In the genomic region with DNA sequence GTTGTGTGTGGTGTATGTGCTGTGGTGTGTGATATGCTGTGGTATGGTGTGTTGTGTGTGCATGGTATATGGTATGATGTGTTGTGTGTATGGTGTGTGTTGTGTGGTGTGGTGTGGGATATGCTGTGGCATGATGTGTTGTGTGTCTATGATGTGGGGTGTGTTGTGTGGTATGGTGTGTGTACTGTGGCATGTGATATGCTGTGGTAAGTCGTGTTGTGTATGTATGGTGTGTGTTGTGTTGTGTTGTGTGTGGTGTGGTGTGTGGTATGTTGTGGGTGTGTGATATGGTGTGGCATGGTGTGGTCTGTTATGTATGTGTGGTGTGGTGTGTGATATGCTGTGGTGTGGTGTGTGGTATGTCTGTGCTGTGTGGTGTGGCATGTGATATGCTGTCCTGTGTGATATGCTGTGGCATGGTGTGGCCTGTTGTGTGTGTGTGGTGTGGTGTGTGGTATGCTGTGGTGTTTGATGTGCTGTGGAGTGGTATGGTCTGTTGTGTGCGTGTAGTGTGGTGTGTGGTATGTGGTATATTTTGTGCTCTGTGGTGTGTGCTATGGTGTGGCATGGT, we compare ENCODE assay signal across 18 cellular contexts.
DNase-seq lines count a peak whose midpoint lies in the region; ATAC-seq and TF ChIP-seq lines count a peak whose summit lies in the region.
"Had no signal": no experiment of that assay in that cellular context is flagged by ENCODE, and none has a peak within 500 bp of the region (broad histone marks: within the 10 kb centered on the region; RNA-seq: fewer than 3 reads in every experiment).

No MANE protein-coding gene starts in this region.

- H3K9me3 ChIP-seq in HEK293 (ENCODE audit: control insufficient read depth, insufficient read depth, low read depth, low read length): no peaks in the 10 kb centered on the region
- peaks cover 13% of the 10 kb centered on the region for H3K9me3 ChIP-seq in Karpas-422 (ENCODE audit: low read length)
- no peaks in the 10 kb centered on the region for H3K9me3 ChIP-seq in endodermal cell (ENCODE audit: control insufficient read depth, low read length)
- no peaks in the 10 kb centered on the region for H3K9me3 ChIP-seq in sigmoid colon
- H3K9me3 ChIP-seq in gastroesophageal sphincter: no peaks in the 10 kb centered on the region
- no peaks in the 10 kb centered on the region for H3K9me3 ChIP-seq in ovary
- H3K9me3 ChIP-seq: BLaER1 had no signal

- no peaks in the 10 kb centered on the region for H4K20me1 ChIP-seq in Karpas-422 (ENCODE audit: insufficient read depth, low read depth, low read length)
- H4K20me1 ChIP-seq: BLaER1 had no signal

- H3K27me3 Mint-ChIP-seq in endodermal cell (ENCODE audit: insufficient read depth): no peaks in the 10 kb centered on the region

- no peak overlapping the region for H3K4me3 Mint-ChIP-seq in endodermal cell
- H3K4me3 Mint-ChIP-seq: CD14-positive monocyte; CD4-positive, alpha-beta memory T cell; GM23338 had no signal

- 80 to 90% methylated on average over 1 to 2 of the region's 2 CpGs for WGBS in endodermal cell (ENCODE audit: insufficient coverage in 1 of 2, insufficient read length in 1 of 2), 2 experiments
- 90 to 94% methylated on average over 2 of the region's 2 CpGs for WGBS in sigmoid colon, 2 donors
- WGBS in gastroesophageal sphincter (ENCODE audit: low coverage in 1 of 2), 2 donors: 100% methylated on average over 2 of the region's 2 CpGs
- 81 to 88% (median 87%) methylated on average over 2 of the region's 2 CpGs for WGBS in ovary, 3 donors

- H3K36me3 Mint-ChIP-seq in endodermal cell (ENCODE audit: low read depth): no peaks in the 10 kb centered on the region
- H3K36me3 Mint-ChIP-seq: CD14-positive monocyte; CD4-positive, alpha-beta memory T cell had no signal

- H3K79me2 ChIP-seq in Karpas-422 (ENCODE audit: low read length): no peaks in the 10 kb centered on the region

- H3K27ac Mint-ChIP-seq in endodermal cell: no peak overlapping the region
- H3K27ac Mint-ChIP-seq: CD14-positive monocyte; CD4-positive, alpha-beta memory T cell; GM23338 had no signal

- no peak for TF ChIP-seq CTCF in HEK293 (tag by site-specific recombination; IDR thresholded peaks at IDR 0.05)
- no peak for TF ChIP-seq CTCF in endodermal cell (conservative IDR thresholded peaks at IDR 0.05)
- no peak for TF ChIP-seq CTCF in sigmoid colon (IDR thresholded peaks at IDR 0.05)
- TF ChIP-seq CTCF in gastroesophageal sphincter (IDR thresholded peaks at IDR 0.05): no peak
- no peak for TF ChIP-seq CTCF in ovary (IDR thresholded peaks at IDR 0.05)

- TF ChIP-seq POLR2A in sigmoid colon (IDR thresholded peaks at IDR 0.05) (no peak), gastroesophageal sphincter (IDR thresholded peaks at IDR 0.05) (no peak), erythroblast (IDR thresholded peaks at IDR 0.05; ENCODE audit: low read length) (no peak), ovary (IDR thresholded peaks at IDR 0.05) (no peak)

- POLR2A ChIA-PET in HEK293 (lab: Yijun Ruan, JAX): no interaction called here

- no peak overlapping the region for H2AFZ ChIP-seq in Karpas-422 (ENCODE audit: low read length)
- H2AFZ ChIP-seq: GM23338 had no signal

- intact Hi-C loops in sigmoid colon (cut with DNase I): no loop called here
- intact Hi-C loops in ovary (cut with DNase I): loop anchor here in 1 of 4 donors (5.0 kb wide), 1 partner anchor 1103 kb away; no protein-coding TSS in a partner anchor

- H3K4me2 ChIP-seq in Karpas-422 (ENCODE audit: low read depth, low read length, poor library complexity, severe bottlenecking): no peak overlapping the region
- H3K4me2 ChIP-seq: BLaER1, GM23338 had no signal

- no peaks in the 10 kb centered on the region for H3K9me2 ChIP-seq in Karpas-422 (replicated peaks; ENCODE audit: insufficient read depth, low read length)

- DNase-seq in Karpas-422 (no peak), endodermal cell (peak; percentile 8), sigmoid colon (peak; percentile 8), erythroblast (lab: John Stamatoyannopoulos, UW) (no peak), ovary (no peak)
- DNase-seq in activated CD4-positive, alpha-beta T cell treated with anti-CD3 and anti-CD28 coated beads for 1 hour: no peak
- DNase-seq: 8988T; CD4-positive, alpha-beta memory T cell; DMS153; DMS79; GF-D8; H7 had no signal

- H3K9ac ChIP-seq in Karpas-422 (ENCODE audit: low read length) (no peak overlapping the region), endodermal cell (ENCODE audit: extremely low read depth, low read length, poor library complexity, severe bottlenecking) (no peak overlapping the region)
- H3K9ac ChIP-seq: BLaER1 had no signal

- no peaks in the 10 kb centered on the region for H3K4me1 Mint-ChIP-seq in endodermal cell
- H3K4me1 Mint-ChIP-seq: CD14-positive monocyte; CD4-positive, alpha-beta memory T cell had no signal

- no peaks in the 10 kb centered on the region for H3K36me3 ChIP-seq in HEK293 (ENCODE audit: control insufficient read depth in 2 of 2, insufficient read depth in 1 of 2, low read length in 2 of 2)
- no peaks in the 10 kb centered on the region for H3K36me3 ChIP-seq in Karpas-422 (ENCODE audit: insufficient read depth, low read length)
- H3K36me3 ChIP-seq in endodermal cell (ENCODE audit: control insufficient read depth, insufficient read depth, low read length): no peaks in the 10 kb centered on the region
- no peaks in the 10 kb centered on the region for H3K36me3 ChIP-seq in sigmoid colon
- H3K36me3 ChIP-seq in gastroesophageal sphincter: no peaks in the 10 kb centered on the region
- no peaks in the 10 kb centered on the region for H3K36me3 ChIP-seq in ovary
- H3K36me3 ChIP-seq: BLaER1 had no signal

- H3K27me3 ChIP-seq in Karpas-422 (ENCODE audit: low read length) (no peaks in the 10 kb centered on the region), endodermal cell (ENCODE audit: control insufficient read depth, insufficient read depth, low read length, poor library complexity, severe bottlenecking) (no peaks in the 10 kb centered on the region), sigmoid colon (peaks cover 0 to 5% (median 0%) of the 10 kb centered on the region in 3 donors), gastroesophageal sphincter (peaks cover 47% of the 10 kb centered on the region), ovary (no peaks in the 10 kb centered on the region)
- H3K27me3 ChIP-seq: BLaER1 had no signal

- H3K27ac ChIP-seq in HEK293 (ENCODE audit: extremely low read depth, low read depth, low read length) (no peak overlapping the region), Karpas-422 (ENCODE audit: low read length) (no peak overlapping the region), endodermal cell (ENCODE audit: low read depth, low read length) (no peak overlapping the region), sigmoid colon (no peak overlapping the region), gastroesophageal sphincter (no peak overlapping the region), ovary (no peak overlapping the region)
- H3K27ac ChIP-seq: BLaER1 had no signal

- TF ChIP-seq EP300 in sigmoid colon (IDR thresholded peaks at IDR 0.05) (no peak), gastroesophageal sphincter (IDR thresholded peaks at IDR 0.05) (no peak), ovary (IDR thresholded peaks at IDR 0.05) (no peak)

- H3K4me1 ChIP-seq in HEK293 (ENCODE audit: control insufficient read depth, insufficient read depth, low read length) (no peaks in the 10 kb centered on the region), Karpas-422 (ENCODE audit: low read length) (no peaks in the 10 kb centered on the region), endodermal cell (ENCODE audit: control insufficient read depth, insufficient read depth, low read length) (no peaks in the 10 kb centered on the region), sigmoid colon (no peaks in the 10 kb centered on the region), gastroesophageal sphincter (no peaks in the 10 kb centered on the region), ovary (ENCODE audit: insufficient read depth) (no peaks in the 10 kb centered on the region)
- H3K4me1 ChIP-seq: BLaER1 had no signal

- CTCF ChIA-PET in HEK293 (lab: Yijun Ruan, JAX): no interaction called here

- no peaks in the 10 kb centered on the region for H3K9me3 Mint-ChIP-seq in endodermal cell
- H3K9me3 Mint-ChIP-seq: CD4-positive, alpha-beta memory T cell; GM23338 had no signal

- H3K4me3 ChIP-seq in HEK293 (ENCODE audit: low read depth, low read length) (no peak overlapping the region), Karpas-422 (ENCODE audit: low read length) (peak overlapping the region; percentile 2; the same call in 1 of the 2 replicates), endodermal cell (ENCODE audit: low read length) (no peak overlapping the region), sigmoid colon (no peak overlapping the region), gastroesophageal sphincter (no peak overlapping the region), ovary (no peak overlapping the region)
- H3K4me3 ChIP-seq: BLaER1, GM23338 had no signal

- no peak for ATAC-seq in gastroesophageal sphincter
- ATAC-seq: GM23338, HCT116 had no signal

TF ChIP-seq in HEK293, 187 proteins besides CTCF, POLR2A, EP300 and RAD21 (continues in another document):
- no peak for TF ChIP-seq ZNF24 (tag by site-specific recombination; IDR thresholded peaks at IDR 0.05)
- no peak for TF ChIP-seq ZNF114 (tag by site-specific recombination; IDR thresholded peaks at IDR 0.05)
- no peak for TF ChIP-seq ZBTB1 (tag by site-specific recombination; IDR thresholded peaks at IDR 0.05)
- TF ChIP-seq WT1 (tag by site-specific recombination; IDR thresholded peaks at IDR 0.05): no peak
- peak; percentile 54 for TF ChIP-seq ZNF112 (tag by site-specific recombination; IDR thresholded peaks at IDR 0.05)
- peak; percentile 55; the same call in 1 of the 2 replicates for TF ChIP-seq ZNF239 (tag by site-specific recombination; IDR thresholded peaks at IDR 0.05)
- TF ChIP-seq HOXC10 (CRISPR knock-in tag; IDR thresholded peaks at IDR 0.05): no peak
- peak; percentile 62 for TF ChIP-seq ZNF521 (tag by site-specific recombination; IDR thresholded peaks at IDR 0.05)
- TF ChIP-seq, protein P1, sequence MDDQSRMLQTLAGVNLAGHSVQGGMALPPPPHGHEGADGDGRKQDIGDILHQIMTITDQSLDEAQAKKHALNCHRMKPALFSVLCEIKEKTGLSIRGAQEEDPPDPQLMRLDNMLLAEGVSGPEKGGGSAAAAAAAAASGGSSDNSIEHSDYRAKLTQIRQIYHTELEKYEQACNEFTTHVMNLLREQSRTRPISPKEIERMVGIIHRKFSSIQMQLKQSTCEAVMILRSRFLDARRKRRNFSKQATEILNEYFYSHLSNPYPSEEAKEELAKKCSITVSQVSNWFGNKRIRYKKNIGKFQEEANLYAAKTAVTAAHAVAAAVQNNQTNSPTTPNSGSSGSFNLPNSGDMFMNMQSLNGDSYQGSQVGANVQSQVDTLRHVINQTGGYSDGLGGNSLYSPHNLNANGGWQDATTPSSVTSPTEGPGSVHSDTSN (CRISPR knock-in tag; IDR thresholded peaks at IDR 0.05): no peak
- peak; percentile 40; the same call in 1 of the 2 replicates for TF ChIP-seq ZNF776 (tag by site-specific recombination; IDR thresholded peaks at IDR 0.05; ENCODE audit: borderline replicate concordance)
- TF ChIP-seq ZNF514 (tag by site-specific recombination; IDR thresholded peaks at IDR 0.05): 0 out of 2 replicates have a peak, but pooled peaks have one; percentile 5

Comparison
In these comparisons a context has a peak if more than half of its experiments do, and no peak if none do; other contexts are left out.
1. DNase-seq: peak in endodermal cell (single experiment) and sigmoid colon (single experiment); none in Karpas-422 (single experiment), erythroblast (0 of 2), ovary (0 of 5) and activated CD4-positive, alpha-beta T cell treated with anti-CD3 and anti-CD28 coated beads for 1 hour (single experiment).